Comparison of ENCODE assay signal across 21 cellular contexts in genomic region chr5:122014232-122014940, GRCh38.
"Had no signal": no experiment of that assay in that cellular context is flagged by ENCODE, and none has a peak within 500 bp of the region (broad histone marks: within the 10 kb centered on the region; RNA-seq: fewer than 3 reads in every experiment).

No MANE protein-coding gene starts in this region.

- H3K36me3 ChIP-seq: ovary, upper lobe of left lung had no signal

- H3K4me3 ChIP-seq: body of pancreas, dorsolateral prefrontal cortex, ovary, psoas muscle, smooth muscle cell, testis, upper lobe of left lung had no signal

- H3K27me3 ChIP-seq: body of pancreas, dorsolateral prefrontal cortex, ovary, testis, upper lobe of left lung had no signal

- H3K27ac ChIP-seq: body of pancreas, dorsolateral prefrontal cortex, epithelial cell of prostate, ovary, psoas muscle, testis, upper lobe of left lung had no signal

- H3K4me2 ChIP-seq: smooth muscle cell had no signal

- DNase-seq: activated CD4-positive, alpha-beta memory T cell treated with anti-CD3 and anti-CD28 coated beads, Interleukin-2, amount 10 ng/mL, durations not matched to agents 7 days and 5 days; activated CD4-positive, alpha-beta T cell treated with anti-CD3 and anti-CD28 coated beads for 48 hours; activated CD4-positive, CD25-positive, alpha-beta regulatory T cell; activated CD8-positive, alpha-beta memory T cell treated with anti-CD3 and anti-CD28 coated beads, Interleukin-2, amount 10 ng/mL, durations not matched to agents 7 days and 5 days; activated naive CD4-positive, alpha-beta T cell treated with Interleukin-2 at 50 U/mL for 16 hours; activated naive CD8-positive, alpha-beta T cell treated with anti-CD3 and anti-CD28 coated beads, Interleukin-2, amount 10 ng/mL, durations not matched to agents 7 days and 5 days; body of pancreas; central memory CD4-positive, alpha-beta T cell; dorsolateral prefrontal cortex; immature natural killer cell; naive thymus-derived CD8-positive, alpha-beta T cell; ovary; psoas muscle; right cardiac atrium; stimulated activated CD4-positive, alpha-beta T cell treated with anti-CD3 and anti-CD28 coated beads, Interleukin-4, amount 100 ng/mL, for 1 hour; stimulated activated naive CD8-positive, alpha-beta T cell treated with anti-CD3 and anti-CD28 coated beads, Interleukin-15, amount 100 ng/mL, for 72 hours; T-helper 9 cell; testis; upper lobe of left lung had no signal

- H3K9me3 ChIP-seq: body of pancreas, ovary, psoas muscle, testis, upper lobe of left lung had no signal

- H3K4me1 ChIP-seq: body of pancreas, testis, upper lobe of left lung had no signal
